ENCODE assay signal across 28 cellular contexts in genomic region chr3:151024339-151024738, GRCh38. TPM values are rescaled to one million over a fixed set of nuclear protein-coding genes. Genes with fewer than 3 reads are reported as not detected.
DNase-seq lines count a peak whose midpoint lies in the region; ATAC-seq, FAIRE-seq and TF ChIP-seq lines count a peak whose summit lies in the region.
"Had no signal": no experiment of that assay in that cellular context is flagged by ENCODE, and none has a peak within 500 bp of the region (broad histone marks: within the 10 kb centered on the region; RNA-seq: fewer than 3 reads in every experiment).

No MANE protein-coding gene starts in this region.

- no peaks in the 10 kb centered on the region for H3K9me3 ChIP-seq in HepG2 (ENCODE audit: low read length)
- no peaks in the 10 kb centered on the region for H3K9me3 ChIP-seq in right lobe of liver
- peaks cover 0 to 9% (median 0%) of the 10 kb centered on the region in 4 donors for H3K9me3 ChIP-seq in esophagus muscularis mucosa
- H3K9me3 ChIP-seq in neural cell (ENCODE audit: low read length): no peaks in the 10 kb centered on the region
- no peaks in the 10 kb centered on the region for H3K9me3 ChIP-seq in mucosa of descending colon
- H3K9me3 ChIP-seq: BE2C, BLaER1 had no signal

- TF ChIP-seq POLR2A in HepG2 (IDR thresholded peaks at IDR 0.05; ENCODE audit: insufficient read depth in 1 of 2, low read depth in 2 of 2, low read length in 2 of 2) (no peak), right lobe of liver (IDR thresholded peaks at IDR 0.05) (no peak), esophagus muscularis mucosa (IDR thresholded peaks at IDR 0.05; ENCODE audit: low read depth) (no peak)

- no peaks in the 10 kb centered on the region for H4K20me1 ChIP-seq in HepG2 (ENCODE audit: insufficient read depth, low read length)
- H4K20me1 ChIP-seq in neural cell (ENCODE audit: insufficient read depth): no peaks in the 10 kb centered on the region
- H4K20me1 ChIP-seq: BLaER1 had no signal

- H3K9ac ChIP-seq in HepG2 (ENCODE audit: insufficient read depth, low read depth, low read length) (no peak overlapping the region), neural cell (ENCODE audit: low read length) (no peak overlapping the region)
- H3K9ac ChIP-seq: BLaER1 had no signal

- TF ChIP-seq CTCF in HepG2 (CRISPR knock-in tag; IDR thresholded peaks at IDR 0.05) (no peak), right lobe of liver (IDR thresholded peaks at IDR 0.05) (no peak), esophagus muscularis mucosa (IDR thresholded peaks at IDR 0.05) (no peak), neural cell (IDR thresholded peaks at IDR 0.05; ENCODE audit: poor library complexity, severe bottlenecking) (no peak), mucosa of descending colon (IDR thresholded peaks at IDR 0.05) (no peak)

- intact Hi-C loops in HepG2 (cut with micrococcal nuclease; ENCODE audit: unreplicated experiment): no loop called here
- intact Hi-C loops in right lobe of liver (cut with DNase I): no loop called here
- intact Hi-C loops in esophagus muscularis mucosa (cut with DNase I): no loop called here
- intact Hi-C loops in mucosa of descending colon (cut with DNase I, micrococcal nuclease): no loop called here

- ATAC-seq in HepG2 (no peak), right lobe of liver (no peak), mucosa of descending colon (no peak), SK-N-SH treated with all-trans-retinoic acid at 6 μM for 48 hours (no peak)

- CTCF ChIA-PET in HepG2 (lab: Yijun Ruan, JAX; ENCODE audit: low intra/inter-chr PET ratio, low total read pairs): no interaction called here

- H3K36me3 ChIP-seq in HepG2 (replicated peaks in 1 of 2; ENCODE audit: control insufficient read depth in 1 of 2, insufficient read depth in 2 of 2, low read length in 2 of 2) (no peaks in the 10 kb centered on the region), right lobe of liver (no peaks in the 10 kb centered on the region), esophagus muscularis mucosa (no peaks in the 10 kb centered on the region), neural cell (ENCODE audit: insufficient read depth, low read length) (no peaks in the 10 kb centered on the region), mucosa of descending colon (ENCODE audit: low read depth) (no peaks in the 10 kb centered on the region)
- H3K36me3 ChIP-seq: BE2C, BLaER1 had no signal

- FAIRE-seq in HepG2 (lab: Jason Lieb, UNC): no peak
- FAIRE-seq: A204.1, G401.6, GM12891, GM19239 had no signal

- no peaks in the 10 kb centered on the region for H3K4me1 ChIP-seq in HepG2 (ENCODE audit: insufficient read depth, low read length)
- no peaks in the 10 kb centered on the region for H3K4me1 ChIP-seq in right lobe of liver
- H3K4me1 ChIP-seq in esophagus muscularis mucosa: no peaks in the 10 kb centered on the region
- no peaks in the 10 kb centered on the region for H3K4me1 ChIP-seq in mucosa of descending colon (ENCODE audit: low read depth)
- H3K4me1 ChIP-seq: BE2C, BLaER1 had no signal

- POLR2A ChIA-PET in HepG2 (lab: Yijun Ruan, JAX): no interaction called here

- H3K27ac ChIP-seq in HepG2 (ENCODE audit: extremely low read length, insufficient read depth, low read length): no peak overlapping the region
- H3K27ac ChIP-seq in right lobe of liver: no peak overlapping the region
- H3K27ac ChIP-seq in esophagus muscularis mucosa (replicated peaks in 1 of 4): no peak overlapping the region
- H3K27ac ChIP-seq in neural cell (ENCODE audit: low read length): no peak overlapping the region
- H3K27ac ChIP-seq: BLaER1 had no signal

- no peaks in the 10 kb centered on the region for H3F3A ChIP-seq in neural cell (ENCODE audit: insufficient read depth, low read length, poor library complexity, severe bottlenecking)

- TF ChIP-seq RAD21 in HepG2 (CRISPR knock-in tag; IDR thresholded peaks at IDR 0.05) (no peak), neural cell (conservative IDR thresholded peaks at IDR 0.05) (no peak)

- H3K27me3 ChIP-seq in HepG2 (ENCODE audit: control insufficient read depth in 1 of 2, insufficient read depth in 2 of 2, low read length in 2 of 2): no peaks in the 10 kb centered on the region
- H3K27me3 ChIP-seq in right lobe of liver: no peaks in the 10 kb centered on the region
- H3K27me3 ChIP-seq in esophagus muscularis mucosa: no peaks in the 10 kb centered on the region
- H3K27me3 ChIP-seq in neural cell (ENCODE audit: insufficient read depth, low read depth, low read length): no peaks in the 10 kb centered on the region
- H3K27me3 ChIP-seq: BLaER1 had no signal

- TF ChIP-seq EP300 in HepG2 (IDR thresholded peaks at IDR 0.05; ENCODE audit: low read depth in 2 of 2, low read length in 2 of 2): no peak
- TF ChIP-seq EP300 in HepG2 (CRISPR knock-in tag; IDR thresholded peaks at IDR 0.05; ENCODE audit: borderline replicate concordance): no peak
- TF ChIP-seq EP300 in esophagus muscularis mucosa (IDR thresholded peaks at IDR 0.05): no peak
- TF ChIP-seq EP300 in neural cell (conservative IDR thresholded peaks at IDR 0.05; ENCODE audit: poor library complexity, severe bottlenecking): no peak

- H3K9me2 ChIP-seq in neural cell (ENCODE audit: insufficient read depth, low read length): no peaks in the 10 kb centered on the region

- H3K4me3 ChIP-seq in HepG2 (replicated peaks in 1 of 3; ENCODE audit: insufficient read depth in 1 of 3, low read depth in 2 of 3, low read length in 3 of 3) (no peak overlapping the region), right lobe of liver (no peak overlapping the region), esophagus muscularis mucosa (no peak overlapping the region), neural cell (ENCODE audit: low read length) (peak overlapping the region; percentile 61), mucosa of descending colon (no peak overlapping the region)
- H3K4me3 ChIP-seq: BLaER1 had no signal

- DNase-seq in HepG2 (ENCODE audit: low spot score) (no peak), right lobe of liver (no peak), NCI-H226 (peak; percentile 58), esophagus muscularis mucosa (ENCODE audit: extremely low spot score) (peak; percentile 42), NOMO-1 treated with dmso at 0.1 percent for 144 hours (lab: John Stamatoyannopoulos, UW; ENCODE audit: unreplicated experiment) (no peak), mucosa of descending colon (no peak)
- DNase-seq: 8988T; ACHN; BE2C; C1 segment of cervical spinal cord; CD4-positive, alpha-beta memory T cell; CD4-positive, CD25-positive, alpha-beta regulatory T cell; CD8-positive, alpha-beta memory T cell; COR-L47; DMS 273 treated with DMSO at 0.1 percent for 48 hours; DMS153; DMS79 treated with DMSO at 0.1 percent for 48 hours; GF-D8 had no signal

- H2AFZ ChIP-seq in HepG2 (ENCODE audit: low read length): no peak overlapping the region
- no peak overlapping the region for H2AFZ ChIP-seq in neural cell (ENCODE audit: low read depth, low read length)

- in situ Hi-C loops in HepG2 (cut with HindIII; ENCODE audit: extremely low pct_ligation_motif_present, low pct_unique_long_range_greater_than_20kb): no loop called here

- H3K4me2 ChIP-seq in HepG2 (ENCODE audit: low read depth, low read length) (no peak overlapping the region), neural cell (ENCODE audit: low read length) (no peak overlapping the region)
- H3K4me2 ChIP-seq: BLaER1 had no signal

- no peaks in the 10 kb centered on the region for H3K79me2 ChIP-seq in HepG2 (ENCODE audit: insufficient read depth, low read length)
- no peaks in the 10 kb centered on the region for H3K79me2 ChIP-seq in neural cell (replicated peaks; ENCODE audit: insufficient read depth, low read length)

- no TSS peak for BruUV-seq in HepG2 (replicated peaks; lab: Mats Ljungman, UMichigan)

TF ChIP-seq in HepG2, 621 proteins besides CTCF, POLR2A, EP300 and RAD21:
- TF ChIP-seq ZNF331 (CRISPR knock-in tag; IDR thresholded peaks at IDR 0.05) (peak; percentile 81), WIZ (CRISPR knock-in tag; IDR thresholded peaks at IDR 0.05) (no peak), RCOR2 (CRISPR knock-in tag; IDR thresholded peaks at IDR 0.05) (no peak)

TF ChIP-seq in neural cell, 6 proteins besides CTCF, POLR2A, EP300 and RAD21 (continues in another document):
- no peak for TF ChIP-seq POLR2AphosphoS5 (IDR thresholded peaks at IDR 0.05)
- no peak for TF ChIP-seq EZH2 (IDR thresholded peaks at IDR 0.05; ENCODE audit: borderline replicate concordance, insufficient read depth, low read length, poor library complexity, severe bottlenecking)
- TF ChIP-seq MXI1 (conservative IDR thresholded peaks at IDR 0.05; ENCODE audit: poor library complexity, severe bottlenecking): no peak

TF ChIP-seq in SK-N-SH treated with all-trans-retinoic acid at 6 μM for 48 hours, 23 proteins besides CTCF, POLR2A, EP300 and RAD21 (continues in another document):
- TF ChIP-seq ZNF70 (CRISPR knock-in tag; IDR thresholded peaks at IDR 0.05) (no peak), BACH2 (CRISPR knock-in tag; IDR thresholded peaks at IDR 0.05; ENCODE audit: borderline replicate concordance) (no peak), ZNF8 (CRISPR knock-in tag; IDR thresholded peaks at IDR 0.05) (no peak), OSR1 (CRISPR knock-in tag; IDR thresholded peaks at IDR 0.05) (no peak)

RNA-seq across cellular contexts. Expression of gene CLRN1, which starts 51.8 kb away (rescaled TPM):
- not detected in 2 replicates for total RNA-seq in HepG2 (2016; rRNA removed; fragmentation: Illumina TruSeq; extraction: Trizol)
- total RNA-seq in HepG2 (2016; cell fraction: cytosol; rRNA removed; fragmentation: Illumina TruSeq; extraction: Trizol; ENCODE audit: low read depth): not detected in 2 replicates
- total RNA-seq in HepG2 (2016; cell fraction: insoluble cytoplasmic fraction; rRNA removed; fragmentation: Illumina TruSeq; extraction: Trizol): not detected in 2 replicates
- total RNA-seq in HepG2 (2016; cell fraction: membrane; rRNA removed; fragmentation: Illumina TruSeq; extraction: Trizol): not detected in 2 replicates
- total RNA-seq in HepG2 (2016; cell fraction: nucleus; rRNA removed; fragmentation: Illumina TruSeq; extraction: Trizol): not detected in 2 replicates
- polyA plus RNA-seq in HepG2 (2011; rRNA removed): not detected in 2 replicates
- not detected in 2 replicates for polyA plus RNA-seq in HepG2 (2011; cell fraction: cytosol; rRNA removed)
- not detected in 2 replicates for polyA plus RNA-seq in HepG2 (2011; cell fraction: nucleus; rRNA removed)
- polyA plus RNA-seq in HepG2 (2012): not detected in 2 replicates
- polyA plus RNA-seq in HepG2 (2016; cell fraction: cytosol; fragmentation: Illumina TruSeq; extraction: Trizol; ENCODE audit: low read depth): not detected in 2 replicates
- not detected in 2 replicates for polyA plus RNA-seq in HepG2 (2016; cell fraction: insoluble cytoplasmic fraction; fragmentation: Illumina TruSeq; extraction: Trizol; ENCODE audit: low read depth)
- polyA plus RNA-seq in HepG2 (2016; cell fraction: membrane; fragmentation: Illumina TruSeq; extraction: Trizol; ENCODE audit: low read depth): not detected in 2 replicates
- polyA plus RNA-seq in HepG2 (2016; cell fraction: nucleus; fragmentation: Illumina TruSeq; extraction: Trizol; ENCODE audit: insufficient read depth, low read depth): not detected in 2 replicates
- not detected in 2 replicates for polyA minus RNA-seq in HepG2 (2011; rRNA and poly(A)+ RNA removed; ENCODE audit: low replicate concordance)
- polyA minus RNA-seq in HepG2 (2011; cell fraction: cytosol; rRNA and poly(A)+ RNA removed): not detected in 2 replicates
- not detected in 2 replicates for polyA minus RNA-seq in HepG2 (2011; cell fraction: nucleus; rRNA and poly(A)+ RNA removed)
- not detected for total RNA-seq in right lobe of liver
- total RNA-seq in esophagus muscularis mucosa: not detected
- 0.18 and 0.27 TPM in 2 replicates for polyA plus RNA-seq in neural cell
- polyA minus RNA-seq in neural cell: not detected in 2 replicates
- total RNA-seq in mucosa of descending colon: not detected
- total RNA-seq: A673; CD4-positive, alpha-beta memory T cell; CD4-positive, CD25-positive, alpha-beta regulatory T cell; CD8-positive, alpha-beta memory T cell had no signal
- polyA plus RNA-seq: AG04450; CD14-positive monocyte; CD4-positive, alpha-beta memory T cell; CD4-positive, CD25-positive, alpha-beta regulatory T cell; CD8-positive, alpha-beta memory T cell had no signal

Comparison
In these comparisons a context has a peak if more than half of its experiments do, and no peak if none do; other contexts are left out.
1. DNase-seq: peak in NCI-H226 (single experiment) and esophagus muscularis mucosa (single experiment); none in HepG2 (single experiment), right lobe of liver (0 of 3), NOMO-1 treated with dmso at 0.1 percent for 144 hours (single experiment) and mucosa of descending colon (0 of 3).